Comparison of ENCODE assay signal across 12 cellular contexts in genomic region chr2:65067806-65068553, GRCh38. TPM values are rescaled to one million over a fixed set of nuclear protein-coding genes. Genes with fewer than 3 reads are reported as not detected.
DNase-seq lines count a peak whose midpoint lies in the region; ATAC-seq and TF ChIP-seq lines count a peak whose summit lies in the region.
"Had no signal": no experiment of that assay in that cellular context is flagged by ENCODE, and none has a peak within 500 bp of the region (broad histone marks: within the 10 kb centered on the region; RNA-seq: fewer than 3 reads in every experiment).

No MANE protein-coding gene starts in this region.

- ATAC-seq in stimulated activated memory B cell treated with anti-CD40 and anti-IgM and Interleukin-4, amounts not matched to agents 10 μg/mL and 1 μg/mL and 100 μg/mL, for 72 hours = no peak
- ATAC-seq in left colon (no peak), GM21526 (IDR thresholded peaks at IDR 0.05; ENCODE audit: low FRiP score, unreplicated experiment) (no peak)
- ATAC-seq: right cardiac atrium had no signal

- H3K9me3 Mint-ChIP-seq in activated CD4-positive, alpha-beta T cell treated with anti-CD3 and anti-CD28 coated beads, Interleukin-2, amount 10 ng/mL, durations not matched to agents 7 days and 5 days = no peaks in the 10 kb centered on the region
- no peaks in the 10 kb centered on the region for H3K9me3 Mint-ChIP-seq in T-helper 2 cell treated with Interferon-gamma antibody and Interleukin-4, amounts not matched to agents 5 μg/mL and 100 μg/mL, for 36 hours
- no peaks in the 10 kb centered on the region for H3K9me3 Mint-ChIP-seq in endothelial cell (ENCODE audit: unreplicated experiment)
- no peaks in the 10 kb centered on the region for H3K9me3 Mint-ChIP-seq in stimulated activated memory B cell treated with anti-CD40 and anti-IgM and Interleukin-4, amounts not matched to agents 10 μg/mL and 1 μg/mL and 100 μg/mL, for 72 hours

- intact Hi-C loops in left colon (cut with DNase I, micrococcal nuclease) = loop anchor here in 1 of 2 donors (10.0 kb wide), 1 partner anchor 117 kb away; no protein-coding TSS in a partner anchor

- TF ChIP-seq CTCF in endothelial cell (IDR thresholded peaks at IDR 0.05; ENCODE audit: unreplicated experiment) = no peak

- DNase-seq in activated CD4-positive, alpha-beta T cell treated with anti-CD3 and anti-CD28 coated beads, Interleukin-2, amount 10 ng/mL, durations not matched to agents 7 days and 5 days = peak; percentile 22
- no peak for DNase-seq in activated CD4-positive, alpha-beta T cell treated with anti-CD3 and anti-CD28 coated beads, Interleukin-2, amount 50 U/mL, for 4 hours
- DNase-seq in T-helper 2 cell treated with Interferon-gamma antibody and Interleukin-4, amounts not matched to agents 5 μg/mL and 100 μg/mL, for 36 hours (ENCODE audit: low spot score) = no peak
- DNase-seq in endothelial cell (ENCODE audit: low spot score) (no peak), NCI-H2029 treated with DMSO at 0.1 percent for 48 hours (lab: John Stamatoyannopoulos, UW) (no peak), left colon (no peak)
- DNase-seq: midbrain, NCI-H2029, PC-9 had no signal

- peaks cover 39% of the 10 kb centered on the region for H3K4me1 Mint-ChIP-seq in activated CD4-positive, alpha-beta T cell treated with anti-CD3 and anti-CD28 coated beads, Interleukin-2, amount 10 ng/mL, durations not matched to agents 7 days and 5 days
- peaks cover 24% of the 10 kb centered on the region for H3K4me1 Mint-ChIP-seq in T-helper 2 cell treated with Interferon-gamma antibody and Interleukin-4, amounts not matched to agents 5 μg/mL and 100 μg/mL, for 36 hours (ENCODE audit: low read depth)
- peaks cover 61% of the 10 kb centered on the region for H3K4me1 Mint-ChIP-seq in endothelial cell (ENCODE audit: unreplicated experiment)
- H3K4me1 Mint-ChIP-seq in stimulated activated memory B cell treated with anti-CD40 and anti-IgM and Interleukin-4, amounts not matched to agents 10 μg/mL and 1 μg/mL and 100 μg/mL, for 72 hours = peaks cover 71% of the 10 kb centered on the region

- CTCF ChIA-PET in activated CD4-positive, alpha-beta T cell treated with anti-CD3 and anti-CD28 coated beads, Interleukin-2, amount 10 ng/mL, durations not matched to agents 7 days and 5 days (lab: Charles Lee) = interaction anchor here (1.0 to 1.3 kb wide), 3 partner anchors 15 to 58 kb away, joined by 3 read pairs; no protein-coding TSS in a partner anchor

- no peaks in the 10 kb centered on the region for H3K27me3 Mint-ChIP-seq in activated CD4-positive, alpha-beta T cell treated with anti-CD3 and anti-CD28 coated beads, Interleukin-2, amount 10 ng/mL, durations not matched to agents 7 days and 5 days
- no peaks in the 10 kb centered on the region for H3K27me3 Mint-ChIP-seq in T-helper 2 cell treated with Interferon-gamma antibody and Interleukin-4, amounts not matched to agents 5 μg/mL and 100 μg/mL, for 36 hours (ENCODE audit: low read depth)
- H3K27me3 Mint-ChIP-seq in endothelial cell (ENCODE audit: unreplicated experiment) = peaks cover 11% of the 10 kb centered on the region
- no peaks in the 10 kb centered on the region for H3K27me3 Mint-ChIP-seq in stimulated activated memory B cell treated with anti-CD40 and anti-IgM and Interleukin-4, amounts not matched to agents 10 μg/mL and 1 μg/mL and 100 μg/mL, for 72 hours

- no peak overlapping the region for H3K4me3 Mint-ChIP-seq in activated CD4-positive, alpha-beta T cell treated with anti-CD3 and anti-CD28 coated beads, Interleukin-2, amount 10 ng/mL, durations not matched to agents 7 days and 5 days
- H3K4me3 Mint-ChIP-seq in T-helper 2 cell treated with Interferon-gamma antibody and Interleukin-4, amounts not matched to agents 5 μg/mL and 100 μg/mL, for 36 hours = no peak overlapping the region
- peak overlapping the region; percentile 43 for H3K4me3 Mint-ChIP-seq in endothelial cell (ENCODE audit: unreplicated experiment)
- no peak overlapping the region for H3K4me3 Mint-ChIP-seq in stimulated activated memory B cell treated with anti-CD40 and anti-IgM and Interleukin-4, amounts not matched to agents 10 μg/mL and 1 μg/mL and 100 μg/mL, for 72 hours

- POLR2A ChIA-PET in activated CD4-positive, alpha-beta T cell treated with anti-CD3 and anti-CD28 coated beads, Interleukin-2, amount 10 ng/mL, durations not matched to agents 7 days and 5 days (lab: Charles Lee) = no interaction called here

- peaks cover 3% of the 10 kb centered on the region for H3K36me3 Mint-ChIP-seq in activated CD4-positive, alpha-beta T cell treated with anti-CD3 and anti-CD28 coated beads, Interleukin-2, amount 10 ng/mL, durations not matched to agents 7 days and 5 days (ENCODE audit: low read depth)
- peaks cover 6% of the 10 kb centered on the region for H3K36me3 Mint-ChIP-seq in T-helper 2 cell treated with Interferon-gamma antibody and Interleukin-4, amounts not matched to agents 5 μg/mL and 100 μg/mL, for 36 hours (ENCODE audit: low read depth)
- peaks cover 34% of the 10 kb centered on the region for H3K36me3 Mint-ChIP-seq in endothelial cell (ENCODE audit: low read depth, unreplicated experiment)
- H3K36me3 Mint-ChIP-seq in stimulated activated memory B cell treated with anti-CD40 and anti-IgM and Interleukin-4, amounts not matched to agents 10 μg/mL and 1 μg/mL and 100 μg/mL, for 72 hours = peaks cover 29% of the 10 kb centered on the region

- H3K27ac Mint-ChIP-seq in activated CD4-positive, alpha-beta T cell treated with anti-CD3 and anti-CD28 coated beads, Interleukin-2, amount 10 ng/mL, durations not matched to agents 7 days and 5 days = peak overlapping the region; percentile 77
- H3K27ac Mint-ChIP-seq in T-helper 2 cell treated with Interferon-gamma antibody and Interleukin-4, amounts not matched to agents 5 μg/mL and 100 μg/mL, for 36 hours = peak overlapping the region; percentile 41
- H3K27ac Mint-ChIP-seq in endothelial cell (ENCODE audit: unreplicated experiment) = peak overlapping the region; percentile 76
- peak overlapping the region; percentile 38 for H3K27ac Mint-ChIP-seq in stimulated activated memory B cell treated with anti-CD40 and anti-IgM and Interleukin-4, amounts not matched to agents 10 μg/mL and 1 μg/mL and 100 μg/mL, for 72 hours

RNA-seq across cellular contexts. Expression of gene CEP68, which starts 11.8 kb away (rescaled TPM):
- 1 to 10 TPM; 9.0 to 9.2 TPM for total RNA-seq in activated CD4-positive, alpha-beta T cell treated with anti-CD3 and anti-CD28 coated beads, Interleukin-2, amount 10 ng/mL, durations not matched to agents 7 days and 5 days
- total RNA-seq in endothelial cell (ENCODE audit: unreplicated experiment) = 63.3 TPM
- total RNA-seq in left colon = 10 to 100 TPM in 1 of 2 donors, 1 to 10 TPM in 1; 6.6 to 11.4 TPM
